In the genomic region with DNA sequence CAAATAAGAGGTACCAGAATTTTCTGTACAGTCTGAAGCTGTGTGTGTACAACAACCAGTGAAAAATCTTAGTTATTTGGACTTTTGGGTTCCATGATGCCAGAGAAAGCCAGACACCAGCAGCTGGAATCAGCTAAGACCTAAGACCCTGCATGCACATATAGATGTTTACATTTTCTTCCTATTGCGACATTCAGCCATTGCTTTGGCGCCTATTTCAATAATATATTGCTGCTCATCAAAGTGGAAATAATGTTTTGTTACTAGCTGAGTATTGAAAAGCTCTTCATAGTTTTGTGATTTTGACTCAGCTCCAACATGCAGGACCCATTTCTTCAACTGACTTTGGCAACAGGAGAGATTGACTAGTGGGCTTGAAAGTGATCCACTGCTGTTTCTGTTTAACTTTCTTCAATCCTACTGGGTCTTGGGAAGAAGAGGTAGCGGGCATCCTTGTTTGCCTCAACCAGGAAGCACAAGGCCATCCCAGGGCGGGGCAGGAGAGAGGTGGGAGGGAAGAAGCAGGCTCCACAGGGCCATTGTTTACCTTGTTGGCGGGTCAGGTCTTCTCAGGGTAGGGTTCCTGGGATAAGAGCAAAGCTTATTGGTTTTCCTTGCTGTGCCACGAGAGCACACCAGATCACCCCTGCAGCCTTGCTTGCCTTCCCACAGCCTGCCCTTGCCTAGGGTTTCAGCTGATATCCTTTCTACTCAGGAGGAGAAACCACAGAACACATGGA, we compare ENCODE assay signal across 28 cellular contexts.
DNase-seq lines count a peak whose midpoint lies in the region; ATAC-seq, FAIRE-seq and TF ChIP-seq lines count a peak whose summit lies in the region.
"Had no signal": no experiment of that assay in that cellular context is flagged by ENCODE, and none has a peak within 500 bp of the region (broad histone marks: within the 10 kb centered on the region; RNA-seq: fewer than 3 reads in every experiment).

No MANE protein-coding gene starts in this region.

- WGBS in H9 (ENCODE audit: extremely low coverage, insufficient read length, low lambda C conversion rate), result no CpG with 5 or more reads among the region's 6 CpGs
- WGBS in H1 (ENCODE audit: extremely low coverage in 1 of 2, insufficient coverage in 1 of 2, insufficient read length in 1 of 2, insufficient replicate concordance in 2 of 2, low coverage in 1 of 2, low lambda C conversion rate in 2 of 2, missing lambda C conversion rate in 1 of 2), 2 experiments, result 80% methylated on average over 6 of the region's 6 CpGs; no CpG with 5 or more reads in 1 of the 2 experiments

- H3K4ac ChIP-seq in H9 (ENCODE audit: low read depth, low read length) (no peak overlapping the region), H1 (replicated peaks; ENCODE audit: insufficient read length, low read depth, low read length) (no peak overlapping the region)

- no peak overlapping the region for H3K27ac Mint-ChIP-seq in H9
- no peak overlapping the region for H3K27ac Mint-ChIP-seq in neural progenitor cell
- no peak overlapping the region for H3K27ac Mint-ChIP-seq in activated T-helper 1 cell treated with anti-CD3 and anti-CD28 coated beads, Interleukin-12 subunit alpha, Interleukin-12 subunit beta, Interleukin-2, Interleukin-4 antibody, amounts not matched to agents 30 ng/mL and 10 ng/mL and 1 ng/mL, durations not matched to agents 14 hours and 24 hours and 36 hours
- H3K27ac Mint-ChIP-seq: CD8-positive, alpha-beta T cell; T-helper 17 cell had no signal

- H3K4me3 ChIP-seq in H1 (ENCODE audit: extremely low read depth in 1 of 4, insufficient read depth in 2 of 4, low read depth in 3 of 4, low read length in 4 of 4) (no peak overlapping the region), neural progenitor cell (no peak overlapping the region)
- H3K4me3 ChIP-seq: GM23248 had no signal

- no peaks in the 10 kb centered on the region for H3K79me1 ChIP-seq in H9 (ENCODE audit: insufficient read depth, low read depth, low read length, poor library complexity, severe bottlenecking)
- no peaks in the 10 kb centered on the region for H3K79me1 ChIP-seq in H1 (ENCODE audit: low read depth, low read length)

- H3K56ac ChIP-seq in H9 (ENCODE audit: insufficient read length, low read depth, low read length) (no peak overlapping the region), H1 (replicated peaks; ENCODE audit: insufficient read length, low read depth, low read length) (no peak overlapping the region)

- intact Hi-C loops in activated T-helper 1 cell treated with anti-CD3 and anti-CD28 coated beads, Interleukin-12 subunit alpha, Interleukin-12 subunit beta, Interleukin-2, Interleukin-4 antibody, amounts not matched to agents 30 ng/mL and 10 ng/mL and 1 ng/mL, durations not matched to agents 14 hours and 24 hours and 36 hours (cut with micrococcal nuclease), result no loop called here

- H3K27ac ChIP-seq in H9 (ENCODE audit: insufficient read length, low read depth, low read length), result no peak overlapping the region
- H3K27ac ChIP-seq in H1 (ENCODE audit: low read depth, low read length), result no peak overlapping the region
- H3K27ac ChIP-seq in neural progenitor cell, result no peak overlapping the region
- no peak overlapping the region for H3K27ac ChIP-seq in caudate nucleus (ENCODE audit: low read depth, low read length)
- H3K27ac ChIP-seq: C4-2B, GM23248, HL-60, KMS-11, RWPE1 had no signal

- TF ChIP-seq POLR2A in H1 (IDR thresholded peaks at IDR 0.05; ENCODE audit: control extremely low read depth in 1 of 2, low read depth in 2 of 2, low read length in 2 of 2), result no peak

- H3K9me3 ChIP-seq in H9 (ENCODE audit: control insufficient read depth, low read depth, low read length), result no peaks in the 10 kb centered on the region
- no peaks in the 10 kb centered on the region for H3K9me3 ChIP-seq in H1 (ENCODE audit: insufficient read depth in 2 of 2, low read depth in 1 of 2, low read length in 1 of 2)
- no peaks in the 10 kb centered on the region for H3K9me3 ChIP-seq in neural progenitor cell (ENCODE audit: low read depth)
- H3K9me3 ChIP-seq: Caco-2, SK-N-SH had no signal

- TF ChIP-seq EP300 in Ishikawa (IDR thresholded peaks at IDR 0.05; ENCODE audit: borderline replicate concordance), result no peak
- no peak for TF ChIP-seq EP300 in H1 (IDR thresholded peaks at IDR 0.05; ENCODE audit: borderline replicate concordance in 1 of 2, low read depth in 2 of 2, low read length in 2 of 2)

- H3K9ac ChIP-seq in H9 (ENCODE audit: extremely low read depth, insufficient read length, low read length) (no peak overlapping the region), H1 (replicated peaks in 1 of 4; ENCODE audit: extremely low read depth in 1 of 4, low read depth in 3 of 4, low read length in 3 of 4) (no peak overlapping the region), neural progenitor cell (no peak overlapping the region)
- H3K9ac ChIP-seq: GM23248, KMS-11, SK-N-SH had no signal

- no peaks in the 10 kb centered on the region for H3F3A ChIP-seq in neural progenitor cell (ENCODE audit: low read depth)

- TF ChIP-seq CTCF in H9 (conservative IDR thresholded peaks at IDR 0.05), result no peak
- no peak for TF ChIP-seq CTCF in H1 (IDR thresholded peaks at IDR 0.05; ENCODE audit: control extremely low read depth in 1 of 3, insufficient read depth in 1 of 3, low read depth in 1 of 3, low read length in 3 of 3)
- no peak for TF ChIP-seq CTCF in neural progenitor cell (IDR thresholded peaks at IDR 0.05)

- no peak for FAIRE-seq in H1 (lab: Jason Lieb, UNC)
- FAIRE-seq: GM12892, GM19239 had no signal

- H4K5ac ChIP-seq in H9 (ENCODE audit: insufficient read length, low read depth, low read length) (no peak overlapping the region), H1 (ENCODE audit: insufficient read length, low read depth, low read length) (no peak overlapping the region)

- H3K23me2 ChIP-seq in H9 (ENCODE audit: insufficient read length, low read depth, low read length, poor library complexity, severe bottlenecking) (no peaks in the 10 kb centered on the region), H1 (ENCODE audit: low read depth, low read length) (no peaks in the 10 kb centered on the region)

- H3K27me3 Mint-ChIP-seq in H9 (ENCODE audit: low read depth) (no peaks in the 10 kb centered on the region), neural progenitor cell (ENCODE audit: insufficient read depth, low read depth) (peaks cover 3% of the 10 kb centered on the region)
- no peaks in the 10 kb centered on the region for H3K27me3 Mint-ChIP-seq in activated T-helper 1 cell treated with anti-CD3 and anti-CD28 coated beads, Interleukin-12 subunit alpha, Interleukin-12 subunit beta, Interleukin-2, Interleukin-4 antibody, amounts not matched to agents 30 ng/mL and 10 ng/mL and 1 ng/mL, durations not matched to agents 14 hours and 24 hours and 36 hours (ENCODE audit: insufficient read depth)

- H3K4me1 Mint-ChIP-seq in H9 (peaks cover 4% of the 10 kb centered on the region in 2 experiments; a peak in 3 of 4 replicates), neural progenitor cell (no peaks in the 10 kb centered on the region)
- H3K4me1 Mint-ChIP-seq in activated T-helper 1 cell treated with anti-CD3 and anti-CD28 coated beads, Interleukin-12 subunit alpha, Interleukin-12 subunit beta, Interleukin-2, Interleukin-4 antibody, amounts not matched to agents 30 ng/mL and 10 ng/mL and 1 ng/mL, durations not matched to agents 14 hours and 24 hours and 36 hours (ENCODE audit: low read depth), result peaks cover 50% of the 10 kb centered on the region

- H3T11ph ChIP-seq in H9 (ENCODE audit: low read length), result no peak overlapping the region

- H2BK15ac ChIP-seq in H9 (ENCODE audit: low read depth, low read length) (no peak overlapping the region), H1 (ENCODE audit: low read length) (no peak overlapping the region)

- ATAC-seq in HG02840 (IDR thresholded peaks at IDR 0.05; ENCODE audit: low FRiP score, unreplicated experiment), result no peak
- ATAC-seq in GM21381 (IDR thresholded peaks at IDR 0.05; ENCODE audit: unreplicated experiment), result no peak
- ATAC-seq: CD8-positive, alpha-beta T cell; T-helper 17 cell had no signal

- no peaks in the 10 kb centered on the region for H3K79me2 ChIP-seq in H9 (ENCODE audit: insufficient read depth, low read length)
- no peaks in the 10 kb centered on the region for H3K79me2 ChIP-seq in H1 (ENCODE audit: control insufficient read depth in 1 of 2, insufficient read depth in 2 of 2, low read length in 2 of 2)
- no peaks in the 10 kb centered on the region for H3K79me2 ChIP-seq in neural progenitor cell (ENCODE audit: low read depth)

- H2BK120ac ChIP-seq in H9 (ENCODE audit: low read depth, low read length, poor library complexity, severe bottlenecking) (no peak overlapping the region), H1 (replicated peaks; ENCODE audit: low read depth, low read length) (no peak overlapping the region)

- no peaks in the 10 kb centered on the region for H3K36me3 ChIP-seq in H1 (ENCODE audit: control insufficient read depth in 2 of 4, insufficient read depth in 4 of 4, low read length in 3 of 4)
- no peaks in the 10 kb centered on the region for H3K36me3 ChIP-seq in neural progenitor cell

- H3K4me2 ChIP-seq in H9 (ENCODE audit: insufficient read depth, insufficient read length, low read length) (no peak overlapping the region), H1 (ENCODE audit: insufficient read depth in 1 of 2, low read depth in 2 of 2, low read length in 2 of 2) (no peak overlapping the region), neural progenitor cell (no peak overlapping the region)
- H3K4me2 ChIP-seq: KMS-11, SK-N-SH had no signal

- POLR2A ChIA-PET in H1 (lab: Charles Lee; ENCODE audit: partially characterized antibody), result no interaction called here

- TF ChIP-seq RAD21 in Ishikawa (IDR thresholded peaks at IDR 0.05; ENCODE audit: low read depth) (no peak), H1 (IDR thresholded peaks at IDR 0.05 in 1 of 2, conservative IDR thresholded peaks at IDR 0.05 in 1 of 2; ENCODE audit: low read depth in 2 of 2, low read length in 2 of 2) (no peak)

- H2BK20ac ChIP-seq in H9 (ENCODE audit: low read depth, low read length, poor library complexity, severe bottlenecking) (no peak overlapping the region), H1 (ENCODE audit: low read length) (no peak overlapping the region)

- H4K91ac ChIP-seq in H9 (ENCODE audit: insufficient read length, low read depth, low read length) (no peak overlapping the region), H1 (replicated peaks; ENCODE audit: insufficient read length, low read length) (no peak overlapping the region)

- no peak overlapping the region for H2AFZ ChIP-seq in H9 (ENCODE audit: low read length)
- H2AFZ ChIP-seq in H1 (ENCODE audit: low read length), result peak overlapping the region; percentile 92
- H2AFZ ChIP-seq in neural progenitor cell (replicated peaks), result peak overlapping the region; percentile 30
- H2AFZ ChIP-seq: GM23248 had no signal

- H3K4me3 Mint-ChIP-seq in H9 (no peak overlapping the region), neural progenitor cell (no peak overlapping the region)
- no peak overlapping the region for H3K4me3 Mint-ChIP-seq in activated T-helper 1 cell treated with anti-CD3 and anti-CD28 coated beads, Interleukin-12 subunit alpha, Interleukin-12 subunit beta, Interleukin-2, Interleukin-4 antibody, amounts not matched to agents 30 ng/mL and 10 ng/mL and 1 ng/mL, durations not matched to agents 14 hours and 24 hours and 36 hours
- H3K4me3 Mint-ChIP-seq: CD8-positive, alpha-beta T cell; T-helper 17 cell had no signal

- no peak overlapping the region for H4K8ac ChIP-seq in H9 (replicated peaks; ENCODE audit: insufficient read length, low read depth, low read length)
- no peak overlapping the region for H4K8ac ChIP-seq in H1 (ENCODE audit: extremely low read depth, insufficient read depth, low read length)

- DNase-seq in H9, result peak; percentile 39
- no peak for DNase-seq in H1 (ENCODE audit: low read depth in 1 of 2, low spot score in 2 of 2)
- no peak for DNase-seq in neural progenitor cell (ENCODE audit: low spot score)
- DNase-seq in activated T-helper 1 cell treated with anti-CD3 and anti-CD28 coated beads, Interleukin-12 subunit alpha, Interleukin-12 subunit beta, Interleukin-2, Interleukin-4 antibody, amounts not matched to agents 30 ng/mL and 10 ng/mL and 1 ng/mL, durations not matched to agents 14 hours and 24 hours and 36 hours (ENCODE audit: low spot score), result no peak
- no peak for DNase-seq in caudate nucleus (lab: John Stamatoyannopoulos, UW)
- DNase-seq: Caco-2; CD8-positive, alpha-beta T cell; DND-41; GM23248; HCEC 1CT; NCI-H1048; NCI-H1417; NCI-H1694 treated with DMSO at 0.1 percent for 48 hours; NCI-H2081; NCI-H2227 treated with DMSO at 0.1 percent for 48 hours; NCI-H526 treated with DMSO at 0.1 percent for 48 hours; SHP77; SK-N-SH; T-helper 17 cell had no signal

- H2BK12ac ChIP-seq in H9 (ENCODE audit: insufficient read length, low read depth, low read length), result no peak overlapping the region
- H2BK12ac ChIP-seq in H1 (ENCODE audit: low read depth, low read length), result no peak overlapping the region

- H3K27me3 ChIP-seq in H9 (ENCODE audit: insufficient read depth, low read length) (no peaks in the 10 kb centered on the region), H1 (replicated peaks in 1 of 4; ENCODE audit: control insufficient read depth in 3 of 4, extremely low read depth in 1 of 4, insufficient read depth in 3 of 4, low read length in 3 of 4) (no peaks in the 10 kb centered on the region), neural progenitor cell (no peaks in the 10 kb centered on the region)

- H3K4me1 ChIP-seq in H9 (ENCODE audit: insufficient read depth, low read length), result no peaks in the 10 kb centered on the region
- no peaks in the 10 kb centered on the region for H3K4me1 ChIP-seq in H1 (replicated peaks in 1 of 4; ENCODE audit: control insufficient read depth in 3 of 4, insufficient read depth in 4 of 4, low read length in 3 of 4)
- no peaks in the 10 kb centered on the region for H3K4me1 ChIP-seq in neural progenitor cell

- H3K36me3 Mint-ChIP-seq in H9 (ENCODE audit: insufficient read depth in 1 of 3, low read depth in 3 of 3) (no peaks in the 10 kb centered on the region), neural progenitor cell (no peaks in the 10 kb centered on the region)
- peaks cover 23% of the 10 kb centered on the region for H3K36me3 Mint-ChIP-seq in activated T-helper 1 cell treated with anti-CD3 and anti-CD28 coated beads, Interleukin-12 subunit alpha, Interleukin-12 subunit beta, Interleukin-2, Interleukin-4 antibody, amounts not matched to agents 30 ng/mL and 10 ng/mL and 1 ng/mL, durations not matched to agents 14 hours and 24 hours and 36 hours (ENCODE audit: low read depth)

- H4K20me1 ChIP-seq in H9 (ENCODE audit: control insufficient read depth, insufficient read depth, insufficient read length) (no peaks in the 10 kb centered on the region), H1 (replicated peaks in 1 of 2; ENCODE audit: control insufficient read depth in 1 of 2, insufficient read depth in 2 of 2, low read length in 2 of 2) (no peaks in the 10 kb centered on the region), neural progenitor cell (ENCODE audit: low read depth) (no peaks in the 10 kb centered on the region)

- no peak overlapping the region for H3K14ac ChIP-seq in H9 (ENCODE audit: insufficient read depth, low read length)
- H3K14ac ChIP-seq in H1 (ENCODE audit: insufficient read length), result no peak overlapping the region

- H3K23ac ChIP-seq in H9 (ENCODE audit: insufficient read length, low read depth, low read length), result no peak overlapping the region
- H3K23ac ChIP-seq in H1 (ENCODE audit: insufficient read length), result no peak overlapping the region

- no peak overlapping the region for H2BK5ac ChIP-seq in H9 (ENCODE audit: insufficient read length, low read length)
- no peak overlapping the region for H2BK5ac ChIP-seq in H1 (ENCODE audit: low read depth, low read length)

- CTCF ChIA-PET in H1 (lab: Charles Lee; ENCODE audit: partially characterized antibody), result interaction anchor here (0.7 to 3.2 kb wide), 8 partner anchors 10 to 168 kb away, joined by 3 to 13 read pairs (median 3); no protein-coding TSS in a partner anchor

- H3K9me3 Mint-ChIP-seq in H9 (peaks cover 2 to 3% of the 10 kb centered on the region in 2 experiments; a peak in 4 of 5 replicates), neural progenitor cell (peaks cover 2% of the 10 kb centered on the region)
- H3K9me3 Mint-ChIP-seq in activated T-helper 1 cell treated with anti-CD3 and anti-CD28 coated beads, Interleukin-12 subunit alpha, Interleukin-12 subunit beta, Interleukin-2, Interleukin-4 antibody, amounts not matched to agents 30 ng/mL and 10 ng/mL and 1 ng/mL, durations not matched to agents 14 hours and 24 hours and 36 hours, result peaks cover 10% of the 10 kb centered on the region
- H3K9me3 Mint-ChIP-seq: CD8-positive, alpha-beta T cell had no signal

- H3K18ac ChIP-seq in H9 (ENCODE audit: insufficient read length, low read depth, low read length), result no peak overlapping the region
- H3K18ac ChIP-seq in H1 (ENCODE audit: extremely low read depth, low read length), result no peak overlapping the region

- H2AK5ac ChIP-seq in H9 (ENCODE audit: insufficient read length, low read length), result no peak overlapping the region
- H2AK5ac ChIP-seq in H1 (ENCODE audit: low read depth, low read length), result no peak overlapping the region
